21 cellular contexts compared by ENCODE assay signal in genomic region chr2:21415234-21415633, GRCh38.
DNase-seq lines count a peak whose midpoint lies in the region; TF ChIP-seq lines count a peak whose summit lies in the region.
"Had no signal": no experiment of that assay in that cellular context is flagged by ENCODE, and none has a peak within 500 bp of the region (broad histone marks: within the 10 kb centered on the region; RNA-seq: fewer than 3 reads in every experiment).

No MANE protein-coding gene starts in this region.

- no peaks in the 10 kb centered on the region for H3K4me1 Mint-ChIP-seq in MCF 10A (ENCODE audit: insufficient read depth, unreplicated experiment)
- H3K4me1 Mint-ChIP-seq: activated CD4-positive, alpha-beta T cell treated with anti-CD3 and anti-CD28 coated beads, Interleukin-2, amount 10 ng/mL, durations not matched to agents 24 days and 14 days; activated naive CD8-positive, alpha-beta T cell treated with anti-CD3 and anti-CD28 coated beads, Interleukin-2, amount 10 ng/mL, durations not matched to agents 7 days and 5 days; central memory CD8-positive, alpha-beta T cell; immature natural killer cell; memory B cell had no signal

- no peak overlapping the region for H3K4me3 ChIP-seq in breast epithelium
- no peak overlapping the region for H3K4me3 ChIP-seq in mammary epithelial cell (replicated peaks in 1 of 3; ENCODE audit: insufficient read depth in 1 of 3, low read depth in 2 of 3, low read length in 3 of 3)
- H3K4me3 ChIP-seq: right lobe of liver, testis had no signal

- no peaks in the 10 kb centered on the region for H3K27me3 Mint-ChIP-seq in MCF 10A (ENCODE audit: insufficient read depth, unreplicated experiment)
- H3K27me3 Mint-ChIP-seq: activated CD4-positive, alpha-beta T cell treated with anti-CD3 and anti-CD28 coated beads, Interleukin-2, amount 10 ng/mL, durations not matched to agents 24 days and 14 days; activated naive CD8-positive, alpha-beta T cell treated with anti-CD3 and anti-CD28 coated beads, Interleukin-2, amount 10 ng/mL, durations not matched to agents 7 days and 5 days; central memory CD8-positive, alpha-beta T cell had no signal

- H3K36me3 ChIP-seq in breast epithelium: no peaks in the 10 kb centered on the region
- H3K36me3 ChIP-seq in mammary epithelial cell (ENCODE audit: insufficient read depth, low read length): no peaks in the 10 kb centered on the region
- H3K36me3 ChIP-seq: right lobe of liver had no signal

- POLR2A ChIA-PET in MCF 10A (lab: Yijun Ruan, JAX): no interaction called here

- H3K4me1 ChIP-seq in breast epithelium (no peaks in the 10 kb centered on the region), mammary epithelial cell (ENCODE audit: insufficient read depth, low read length) (no peaks in the 10 kb centered on the region)
- H3K4me1 ChIP-seq: Caco-2, testis had no signal

- TF ChIP-seq CTCF in MCF 10A (IDR thresholded peaks at IDR 0.05; ENCODE audit: unreplicated experiment): no peak
- no peak for TF ChIP-seq CTCF in breast epithelium (IDR thresholded peaks at IDR 0.05)
- peak; percentile 3 to 11 for TF ChIP-seq CTCF in mammary epithelial cell (conservative IDR thresholded peaks at IDR 0.05 in 1 of 2, IDR thresholded peaks at IDR 0.05 in 1 of 2; ENCODE audit: extremely low read depth in 1 of 2, insufficient read depth in 1 of 2, low read depth in 1 of 2, low read length in 2 of 2)

- peak; percentile 4 for DNase-seq in MCF 10A (ENCODE audit: unreplicated experiment)
- DNase-seq in breast epithelium (ENCODE audit: low spot score in 2 of 2): no peak
- DNase-seq in NCI-H1694 treated with DMSO at 0.1 percent for 48 hours (lab: John Stamatoyannopoulos, UW): peak; percentile 6
- DNase-seq in mammary epithelial cell: no peak
- DNase-seq in glomerular visceral epithelial cell (ENCODE audit: extremely low spot score): no peak
- no peak for DNase-seq in NCI-H1092 treated with DMSO at 0.1 percent for 48 hours (lab: John Stamatoyannopoulos, UW)
- DNase-seq in NCI-H2227 treated with DMSO at 0.1 percent for 48 hours (lab: John Stamatoyannopoulos, UW): no peak
- DNase-seq in NCI-H446 (lab: John Stamatoyannopoulos, UW): no peak
- DNase-seq: activated CD4-positive, alpha-beta T cell treated with anti-CD3 and anti-CD28 coated beads, Interleukin-2, amount 10 ng/mL, durations not matched to agents 24 days and 14 days; activated naive CD8-positive, alpha-beta T cell treated with anti-CD3 and anti-CD28 coated beads, Interleukin-2, amount 10 ng/mL, durations not matched to agents 7 days and 5 days; foreskin melanocyte; immature natural killer cell; KG1; NCI-H1417 treated with DMSO at 0.1 percent for 48 hours; NCI-H524 treated with DMSO at 0.1 percent for 48 hours; right lobe of liver; stimulated activated CD4-positive, alpha-beta T cell treated with anti-CD3 and anti-CD28 coated beads, Interleukin-1b, Interleukin-23, amount 100 ng/mL, for 48 hours; testis had no signal

- H3K27ac ChIP-seq in breast epithelium (no peak overlapping the region), mammary epithelial cell (ENCODE audit: insufficient read depth, low read depth, low read length) (no peak overlapping the region)
- H3K27ac ChIP-seq: right lobe of liver, testis had no signal

- no peak overlapping the region for H3K4me2 ChIP-seq in mammary epithelial cell (ENCODE audit: insufficient read depth, low read depth, low read length)

- no peaks in the 10 kb centered on the region for H3K79me2 ChIP-seq in mammary epithelial cell (ENCODE audit: insufficient read depth, low read length)

- CTCF ChIA-PET in MCF 10A (lab: Yijun Ruan, JAX): interaction anchor here (0.9 kb wide), 1 partner anchor 12 kb away, joined by 3 read pairs; no protein-coding TSS in a partner anchor
- CTCF ChIA-PET in mammary epithelial cell (lab: Charles Lee; ENCODE audit: low non-redundant PET): no interaction called here

- peaks cover 4% of the 10 kb centered on the region for H3K9me3 Mint-ChIP-seq in MCF 10A (ENCODE audit: unreplicated experiment)
- H3K9me3 Mint-ChIP-seq: activated naive CD8-positive, alpha-beta T cell treated with anti-CD3 and anti-CD28 coated beads, Interleukin-2, amount 10 ng/mL, durations not matched to agents 7 days and 5 days had no signal

- BruUV-seq in MCF 10A (replicated peaks; lab: Mats Ljungman, UMichigan) (no TSS peak), mammary epithelial cell (replicated peaks; lab: Mats Ljungman, UMichigan) (no TSS peak)

- intact Hi-C loops in MCF 10A (cut with micrococcal nuclease) (no loop called here), breast epithelium (cut with DNase I; ENCODE audit: low total_unique reads) (no loop called here), mammary epithelial cell (cut with micrococcal nuclease) (no loop called here)

- no peak for TF ChIP-seq POLR2A in breast epithelium (IDR thresholded peaks at IDR 0.05)

- H3K4me3 Mint-ChIP-seq in MCF 10A (ENCODE audit: unreplicated experiment): no peak overlapping the region
- H3K4me3 Mint-ChIP-seq: activated CD4-positive, alpha-beta T cell treated with anti-CD3 and anti-CD28 coated beads, Interleukin-2, amount 10 ng/mL, durations not matched to agents 24 days and 14 days; activated naive CD8-positive, alpha-beta T cell treated with anti-CD3 and anti-CD28 coated beads, Interleukin-2, amount 10 ng/mL, durations not matched to agents 7 days and 5 days; central memory CD8-positive, alpha-beta T cell; immature natural killer cell; memory B cell had no signal

- 49% methylated on average over 3 of the region's 3 CpGs for WGBS in mammary epithelial cell (ENCODE audit: low coverage, missing lambda C conversion rate)

- H3K27ac Mint-ChIP-seq in MCF 10A (ENCODE audit: low read depth, unreplicated experiment): no peak overlapping the region
- H3K27ac Mint-ChIP-seq: activated CD4-positive, alpha-beta T cell treated with anti-CD3 and anti-CD28 coated beads, Interleukin-2, amount 10 ng/mL, durations not matched to agents 24 days and 14 days; activated naive CD8-positive, alpha-beta T cell treated with anti-CD3 and anti-CD28 coated beads, Interleukin-2, amount 10 ng/mL, durations not matched to agents 7 days and 5 days; immature natural killer cell; memory B cell had no signal

- H3K36me3 Mint-ChIP-seq in MCF 10A (ENCODE audit: insufficient read depth, unreplicated experiment): no peaks in the 10 kb centered on the region
- H3K36me3 Mint-ChIP-seq: activated naive CD8-positive, alpha-beta T cell treated with anti-CD3 and anti-CD28 coated beads, Interleukin-2, amount 10 ng/mL, durations not matched to agents 7 days and 5 days; immature natural killer cell; memory B cell had no signal

- no peak overlapping the region for H3K9ac ChIP-seq in mammary epithelial cell (ENCODE audit: insufficient read depth, low read length)

- in situ Hi-C loops in mammary epithelial cell (cut with MboI; ENCODE audit: low sequenced_read_pairs in 2 of 2): no loop called here

- no peaks in the 10 kb centered on the region for H3K9me3 ChIP-seq in breast epithelium
- H3K9me3 ChIP-seq in mammary epithelial cell (replicated peaks; ENCODE audit: insufficient read depth, low read length): no peaks in the 10 kb centered on the region
- H3K9me3 ChIP-seq: Caco-2, right lobe of liver, testis had no signal

- H3K27me3 ChIP-seq in breast epithelium: no peaks in the 10 kb centered on the region
- no peaks in the 10 kb centered on the region for H3K27me3 ChIP-seq in mammary epithelial cell (ENCODE audit: insufficient read depth, low read length)
- H3K27me3 ChIP-seq: right lobe of liver, testis had no signal

- no peak overlapping the region for H2AFZ ChIP-seq in mammary epithelial cell (ENCODE audit: low read depth, low read length)

- no peaks in the 10 kb centered on the region for H4K20me1 ChIP-seq in mammary epithelial cell (ENCODE audit: insufficient read depth, low read length)

- dilution Hi-C loops in mammary epithelial cell (cut with HindIII; ENCODE audit: low sequenced_read_pairs): no loop called here

Comparison
In these comparisons a context has a peak if more than half of its experiments do, and no peak if none do; other contexts are left out.
1. DNase-seq: peak in MCF 10A (single experiment) and NCI-H1694 treated with DMSO at 0.1 percent for 48 hours (single experiment); none in breast epithelium (0 of 2), mammary epithelial cell (single experiment), glomerular visceral epithelial cell (single experiment), NCI-H1092 treated with DMSO at 0.1 percent for 48 hours (single experiment), NCI-H2227 treated with DMSO at 0.1 percent for 48 hours (single experiment) and NCI-H446 (0 of 2).
2. CTCF ChIP-seq: peak in mammary epithelial cell (2 of 2); none in MCF 10A (single experiment) and breast epithelium (0 of 3).